In the genomic region with DNA sequence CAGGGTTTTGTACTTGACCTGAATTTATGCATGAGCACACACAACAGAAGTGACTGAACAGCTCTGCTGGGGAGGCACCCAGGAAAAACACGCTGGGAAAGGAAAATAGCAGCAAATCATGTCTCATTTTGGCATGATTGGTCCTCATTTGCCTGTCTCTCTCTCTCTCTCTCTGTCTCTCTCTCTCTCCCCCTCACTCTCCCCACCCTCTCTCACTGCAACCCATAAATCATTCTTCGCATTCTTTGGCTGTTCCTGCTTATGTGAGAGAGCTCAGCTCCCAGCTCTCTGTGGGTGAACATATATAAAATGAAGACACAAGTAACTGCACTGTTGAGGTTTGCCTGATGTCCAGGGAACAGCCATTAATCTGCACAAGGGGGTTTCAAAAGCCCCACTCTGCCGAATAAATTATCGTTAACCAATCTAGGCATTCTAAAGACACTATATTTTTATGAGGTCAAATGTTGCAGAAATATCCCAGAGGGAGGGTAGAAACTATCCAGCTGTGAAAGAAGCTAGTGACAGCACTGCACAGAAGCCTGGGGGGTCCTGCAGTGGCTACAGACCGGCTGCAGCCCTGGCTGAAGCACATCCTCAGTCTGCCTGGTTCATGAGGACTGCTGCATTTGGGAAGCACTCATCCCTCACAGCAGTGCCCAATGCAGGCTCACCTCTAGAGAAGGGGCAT, we compare ENCODE assay signal across 8 cellular contexts.
DNase-seq lines count a peak whose midpoint lies in the region; ATAC-seq, FAIRE-seq and TF ChIP-seq lines count a peak whose summit lies in the region.

No MANE protein-coding gene starts in this region.

- peak; percentile 91 for FAIRE-seq in astrocyte (lab: Jason Lieb, UNC)

- H3K4me3 ChIP-seq in astrocyte (ENCODE audit: insufficient read depth, low read depth, low read length) = no peak overlapping the region
- no peak overlapping the region for H3K4me3 ChIP-seq in left lung
- H3K4me3 ChIP-seq in tibial artery = no peak overlapping the region

- no peak for TF ChIP-seq CTCF in astrocyte (IDR thresholded peaks at IDR 0.05; ENCODE audit: insufficient read depth, low read depth, low read length)
- no peak for TF ChIP-seq CTCF in left lung (IDR thresholded peaks at IDR 0.05)
- no peak for TF ChIP-seq CTCF in tibial artery (IDR thresholded peaks at IDR 0.05)

- DNase-seq in AG08395 (ENCODE audit: low spot score) (peak; percentile 27), astrocyte (ENCODE audit: low read depth) (peak; percentile 96), left lung (peak in 1 of 2 donors; percentile 20), ecto neural progenitor cell (ENCODE audit: low spot score) (no peak), NCI-H82 (lab: John Stamatoyannopoulos, UW) (no peak), tibial artery (no peak)

- H3K27ac ChIP-seq in astrocyte (ENCODE audit: low read depth, low read length) (peak overlapping the region; percentile 96), left lung (no peak overlapping the region), tibial artery (peak overlapping the region in 1 of 2 donors; percentile 17)

- TF ChIP-seq RAD21 in Ishikawa (IDR thresholded peaks at IDR 0.05; ENCODE audit: low read depth) = peak; percentile 26; the same call in 1 of the 2 replicates

- H3K9ac ChIP-seq in astrocyte (ENCODE audit: low read length) = peak overlapping the region; percentile 81

- no peaks in the 10 kb centered on the region for H3K27me3 Mint-ChIP-seq in astrocyte (ENCODE audit: low read depth, unreplicated experiment)

- no peaks in the 10 kb centered on the region for H3K9me3 Mint-ChIP-seq in astrocyte (ENCODE audit: unreplicated experiment)

- H3K27ac Mint-ChIP-seq in astrocyte (ENCODE audit: unreplicated experiment) = peak overlapping the region; percentile 83

- ATAC-seq in left lung (peak; percentile 73), GM21723 (IDR thresholded peaks at IDR 0.05; ENCODE audit: unreplicated experiment) (no peak)

- TF ChIP-seq EP300 in Ishikawa (IDR thresholded peaks at IDR 0.05; ENCODE audit: borderline replicate concordance) = peak; percentile 83

- H3K9me3 ChIP-seq in astrocyte (ENCODE audit: insufficient read depth, low read depth, low read length) = no peaks in the 10 kb centered on the region
- no peaks in the 10 kb centered on the region for H3K9me3 ChIP-seq in left lung
- H3K9me3 ChIP-seq in tibial artery = no peaks in the 10 kb centered on the region

- H3K4me2 ChIP-seq in astrocyte (ENCODE audit: low read length) = peak overlapping the region; percentile 73

- H3K27me3 ChIP-seq in astrocyte (ENCODE audit: insufficient read depth, low read length) = no peaks in the 10 kb centered on the region
- no peaks in the 10 kb centered on the region for H3K27me3 ChIP-seq in left lung
- no peaks in the 10 kb centered on the region for H3K27me3 ChIP-seq in tibial artery

- H4K20me1 ChIP-seq in astrocyte (ENCODE audit: insufficient read depth, low read length) = no peaks in the 10 kb centered on the region

- no peaks in the 10 kb centered on the region for H3K36me3 Mint-ChIP-seq in astrocyte (ENCODE audit: low read depth, unreplicated experiment)

- peak overlapping the region; percentile 28 for H3K4me3 Mint-ChIP-seq in astrocyte (ENCODE audit: unreplicated experiment)

- intact Hi-C loops in left lung (cut with DNase I) (no loop called here), tibial artery (cut with DNase I; ENCODE audit: low total_unique reads) (no loop called here)

- peaks cover 68% of the 10 kb centered on the region for H3K4me1 ChIP-seq in astrocyte (ENCODE audit: insufficient read depth, low read length)
- H3K4me1 ChIP-seq in left lung = peaks cover 5 to 6% of the 10 kb centered on the region in 2 donors
- H3K4me1 ChIP-seq in tibial artery = peaks cover 0 to 51% (median 20%) of the 10 kb centered on the region in 4 donors

- no peaks in the 10 kb centered on the region for H3K36me3 ChIP-seq in astrocyte (ENCODE audit: insufficient read depth, low read length)
- no peaks in the 10 kb centered on the region for H3K36me3 ChIP-seq in left lung
- no peaks in the 10 kb centered on the region for H3K36me3 ChIP-seq in tibial artery

- no peak overlapping the region for H2AFZ ChIP-seq in astrocyte (ENCODE audit: low read depth, low read length)

- H3K79me2 ChIP-seq in astrocyte (ENCODE audit: insufficient read depth, low read length) = no peaks in the 10 kb centered on the region

- H3K4me1 Mint-ChIP-seq in astrocyte (ENCODE audit: low read depth, unreplicated experiment) = peaks cover 65% of the 10 kb centered on the region

TF ChIP-seq in Ishikawa, 13 proteins besides CTCF, POLR2A, EP300 and RAD21:
- peak; percentile 91 for TF ChIP-seq TEAD4 (IDR thresholded peaks at IDR 0.05)
- TF ChIP-seq, protein P1, sequence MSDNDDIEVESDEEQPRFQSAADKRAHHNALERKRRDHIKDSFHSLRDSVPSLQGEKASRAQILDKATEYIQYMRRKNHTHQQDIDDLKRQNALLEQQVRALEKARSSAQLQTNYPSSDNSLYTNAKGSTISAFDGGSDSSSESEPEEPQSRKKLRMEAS (IDR thresholded peaks at IDR 0.05) = peak; percentile 63
- TF ChIP-seq CREB1 (IDR thresholded peaks at IDR 0.05; ENCODE audit: low read depth) = no peak
- no peak for TF ChIP-seq TAF1 (IDR thresholded peaks at IDR 0.05; ENCODE audit: low read depth)
- peak; percentile 70; the same call in 1 of the 2 replicates for TF ChIP-seq FOXM1 (IDR thresholded peaks at IDR 0.05; ENCODE audit: borderline replicate concordance, low read depth)
- peak; percentile 85 for TF ChIP-seq NFIC (IDR thresholded peaks at IDR 0.05)
- TF ChIP-seq YY1 (IDR thresholded peaks at IDR 0.05; ENCODE audit: low read depth) = peak; percentile 54; the same call in 1 of the 2 replicates
- TF ChIP-seq ZBTB7A (IDR thresholded peaks at IDR 0.05; ENCODE audit: low read depth) = 0 out of 2 replicates have a peak, but pooled peaks have one; percentile 26
- peak; percentile 85 for TF ChIP-seq TCF12 (IDR thresholded peaks at IDR 0.05; ENCODE audit: low read depth)
- TF ChIP-seq EGR1 (IDR thresholded peaks at IDR 0.05) = no peak
- TF ChIP-seq, protein P2, sequence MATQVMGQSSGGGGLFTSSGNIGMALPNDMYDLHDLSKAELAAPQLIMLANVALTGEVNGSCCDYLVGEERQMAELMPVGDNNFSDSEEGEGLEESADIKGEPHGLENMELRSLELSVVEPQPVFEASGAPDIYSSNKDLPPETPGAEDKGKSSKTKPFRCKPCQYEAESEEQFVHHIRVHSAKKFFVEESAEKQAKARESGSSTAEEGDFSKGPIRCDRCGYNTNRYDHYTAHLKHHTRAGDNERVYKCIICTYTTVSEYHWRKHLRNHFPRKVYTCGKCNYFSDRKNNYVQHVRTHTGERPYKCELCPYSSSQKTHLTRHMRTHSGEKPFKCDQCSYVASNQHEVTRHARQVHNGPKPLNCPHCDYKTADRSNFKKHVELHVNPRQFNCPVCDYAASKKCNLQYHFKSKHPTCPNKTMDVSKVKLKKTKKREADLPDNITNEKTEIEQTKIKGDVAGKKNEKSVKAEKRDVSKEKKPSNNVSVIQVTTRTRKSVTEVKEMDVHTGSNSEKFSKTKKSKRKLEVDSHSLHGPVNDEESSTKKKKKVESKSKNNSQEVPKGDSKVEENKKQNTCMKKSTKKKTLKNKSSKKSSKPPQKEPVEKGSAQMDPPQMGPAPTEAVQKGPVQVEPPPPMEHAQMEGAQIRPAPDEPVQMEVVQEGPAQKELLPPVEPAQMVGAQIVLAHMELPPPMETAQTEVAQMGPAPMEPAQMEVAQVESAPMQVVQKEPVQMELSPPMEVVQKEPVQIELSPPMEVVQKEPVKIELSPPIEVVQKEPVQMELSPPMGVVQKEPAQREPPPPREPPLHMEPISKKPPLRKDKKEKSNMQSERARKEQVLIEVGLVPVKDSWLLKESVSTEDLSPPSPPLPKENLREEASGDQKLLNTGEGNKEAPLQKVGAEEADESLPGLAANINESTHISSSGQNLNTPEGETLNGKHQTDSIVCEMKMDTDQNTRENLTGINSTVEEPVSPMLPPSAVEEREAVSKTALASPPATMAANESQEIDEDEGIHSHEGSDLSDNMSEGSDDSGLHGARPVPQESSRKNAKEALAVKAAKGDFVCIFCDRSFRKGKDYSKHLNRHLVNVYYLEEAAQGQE (IDR thresholded peaks at IDR 0.05; ENCODE audit: low read depth) = no peak
- peak; percentile 13; the same call in 1 of the 2 replicates for TF ChIP-seq CEBPB (IDR thresholded peaks at IDR 0.05)

Comparison
In these comparisons a context has a peak if more than half of its experiments do, and no peak if none do; other contexts are left out.
1. DNase-seq: peak in AG08395 (single experiment) and astrocyte (single experiment); none in ecto neural progenitor cell (single experiment), NCI-H82 (single experiment) and tibial artery (0 of 2).